Comparison of ENCODE assay signal across 8 cellular contexts in the genomic region with DNA sequence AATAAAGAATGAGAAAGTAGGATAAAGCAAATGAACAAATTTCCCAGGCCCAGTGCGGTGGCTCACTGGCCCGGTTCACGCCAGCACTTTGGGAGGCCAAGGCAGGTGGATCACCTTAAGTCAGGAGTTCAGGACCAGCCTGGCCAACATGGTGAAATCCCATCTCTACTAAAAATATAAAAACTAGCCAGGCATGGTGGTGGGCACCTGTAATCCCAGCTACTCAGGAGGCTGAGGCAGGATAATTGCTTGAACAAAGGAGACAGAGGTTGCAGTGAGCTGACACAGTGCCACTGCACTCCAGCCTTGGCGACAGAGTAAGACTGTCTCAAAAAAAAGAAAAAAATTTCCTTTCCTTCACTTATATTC.
A peak's percentile ranks its signal among the peaks of the same experiment; 100 is the strongest.
DNase-seq lines count a peak whose midpoint lies in the region; ATAC-seq and TF ChIP-seq lines count a peak whose summit lies in the region.
"Not testable (repeated sequence)": the region's sequence is repeated elsewhere in the genome, so short reads cannot be mapped to it uniquely, and the experiment has no call there.

No MANE protein-coding gene starts in this region.

- H3K27ac ChIP-seq in BLaER1 (peak overlapping the region; percentile 91), KOPT-K1 (ENCODE audit: low read depth, low read length, poor library complexity, severe bottlenecking) (peak overlapping the region; percentile 98), SU-DHL-6 (ENCODE audit: low read depth, low read length) (peak overlapping the region; percentile 95)
- not testable (repeated sequence) for H3K27ac ChIP-seq in mesenchymal stem cell (ENCODE audit: low read length, poor library complexity, severe bottlenecking)

- H2BK120ac ChIP-seq in mesenchymal stem cell (ENCODE audit: low read depth, low read length): not testable (repeated sequence)

- peaks cover 27% of the 10 kb centered on the region for H3K4me1 Mint-ChIP-seq in activated CD8-positive, alpha-beta T cell treated with anti-CD3 and anti-CD28 coated beads for 36 hours (ENCODE audit: low read depth)
- H3K4me1 Mint-ChIP-seq in activated naive CD8-positive, alpha-beta T cell treated with anti-CD3 and anti-CD28 coated beads for 36 hours: peaks cover 46% of the 10 kb centered on the region
- peaks cover 30% of the 10 kb centered on the region for H3K4me1 Mint-ChIP-seq in progenitor cell of endocrine pancreas (ENCODE audit: low read depth)

- not testable (repeated sequence) for H3K9me3 ChIP-seq in BLaER1; KOPT-K1 (ENCODE audit: insufficient read depth, low read length, poor library complexity, severe bottlenecking); SU-DHL-6 (ENCODE audit: insufficient read depth, low read length); mesenchymal stem cell (ENCODE audit: control insufficient read depth, low read length)

- H3K27me3 Mint-ChIP-seq in activated CD8-positive, alpha-beta T cell treated with anti-CD3 and anti-CD28 coated beads for 36 hours; activated naive CD8-positive, alpha-beta T cell treated with anti-CD3 and anti-CD28 coated beads for 36 hours; progenitor cell of endocrine pancreas: not testable (repeated sequence)

- not testable (repeated sequence) for H2BK15ac ChIP-seq in mesenchymal stem cell (ENCODE audit: low read depth, poor library complexity, severe bottlenecking)

- WGBS in mesenchymal stem cell: 96% methylated on average over 4 of the region's 4 CpGs

- not testable (repeated sequence) for H4K91ac ChIP-seq in mesenchymal stem cell (ENCODE audit: low read length)

- H3K18ac ChIP-seq in mesenchymal stem cell (ENCODE audit: low read depth in 1 of 2, low read length in 2 of 2): not testable (repeated sequence)

- H3K27me3 ChIP-seq in BLaER1; SU-DHL-6 (ENCODE audit: low read length); mesenchymal stem cell (ENCODE audit: control insufficient read depth in 1 of 2, insufficient read depth in 1 of 2, low read length in 2 of 2): not testable (repeated sequence)

- peaks cover 13% of the 10 kb centered on the region for H3K36me3 Mint-ChIP-seq in activated CD8-positive, alpha-beta T cell treated with anti-CD3 and anti-CD28 coated beads for 36 hours (ENCODE audit: low read depth)
- H3K36me3 Mint-ChIP-seq in activated naive CD8-positive, alpha-beta T cell treated with anti-CD3 and anti-CD28 coated beads for 36 hours: peaks cover 15% of the 10 kb centered on the region
- not testable (repeated sequence) for H3K36me3 Mint-ChIP-seq in progenitor cell of endocrine pancreas (ENCODE audit: insufficient read depth)

- H3K79me2 ChIP-seq in SU-DHL-6 (ENCODE audit: insufficient read depth, low read length): peaks cover 26% of the 10 kb centered on the region

- not testable (repeated sequence) for TF ChIP-seq CTCF in GM12864 (IDR thresholded peaks at IDR 0.05; ENCODE audit: low read depth, low read length, missing control alignments); SU-DHL-6 (IDR thresholded peaks at IDR 0.05; ENCODE audit: insufficient read depth, low read length, poor library complexity, severe bottlenecking); activated CD8-positive, alpha-beta T cell treated with anti-CD3 and anti-CD28 coated beads for 36 hours (IDR thresholded peaks at IDR 0.05); progenitor cell of endocrine pancreas (IDR thresholded peaks at IDR 0.05; ENCODE audit: unreplicated experiment)

- not testable (repeated sequence) for H2BK5ac ChIP-seq in mesenchymal stem cell (ENCODE audit: low read depth, low read length, poor library complexity, severe bottlenecking)

- H2AFZ ChIP-seq in SU-DHL-6 (ENCODE audit: low read depth, low read length, severe bottlenecking); mesenchymal stem cell (ENCODE audit: low read depth, low read length): not testable (repeated sequence)

- DNase-seq in GM12864 (ENCODE audit: low read depth); activated CD8-positive, alpha-beta T cell treated with anti-CD3 and anti-CD28 coated beads for 36 hours; activated naive CD8-positive, alpha-beta T cell treated with anti-CD3 and anti-CD28 coated beads for 36 hours; mesenchymal stem cell; progenitor cell of endocrine pancreas (ENCODE audit: low spot score, unreplicated experiment): not testable (repeated sequence)

- peak overlapping the region; percentile 77; the same call in 1 of the 2 replicates for H3K4me3 ChIP-seq in BLaER1
- peak overlapping the region; percentile 60 for H3K4me3 ChIP-seq in GM12864 (ENCODE audit: low read depth, low read length)
- not testable (repeated sequence) for H3K4me3 ChIP-seq in SU-DHL-6 (ENCODE audit: insufficient read depth, low read length, poor library complexity, severe bottlenecking); mesenchymal stem cell (ENCODE audit: insufficient read depth in 1 of 2, low read depth in 1 of 2, low read length in 2 of 2)

- H3K4me3 Mint-ChIP-seq in activated CD8-positive, alpha-beta T cell treated with anti-CD3 and anti-CD28 coated beads for 36 hours: peak overlapping the region; percentile 48
- H3K4me3 Mint-ChIP-seq in activated naive CD8-positive, alpha-beta T cell treated with anti-CD3 and anti-CD28 coated beads for 36 hours: peak overlapping the region; percentile 19
- not testable (repeated sequence) for H3K4me3 Mint-ChIP-seq in progenitor cell of endocrine pancreas (ENCODE audit: low read depth)

- CTCF ChIA-PET in activated CD8-positive, alpha-beta T cell treated with anti-CD3 and anti-CD28 coated beads for 36 hours (lab: Charles Lee): interaction anchor here (0.9 kb wide), 1 partner anchor 10 kb away, joined by 4 read pairs; a partner anchor contains a TSS

- H2AK5ac ChIP-seq in mesenchymal stem cell (ENCODE audit: low read length, severe bottlenecking): not testable (repeated sequence)

- not testable (repeated sequence) for H3K9me3 Mint-ChIP-seq in activated CD8-positive, alpha-beta T cell treated with anti-CD3 and anti-CD28 coated beads for 36 hours; activated naive CD8-positive, alpha-beta T cell treated with anti-CD3 and anti-CD28 coated beads for 36 hours; progenitor cell of endocrine pancreas (ENCODE audit: low read depth)

- peaks cover 55% of the 10 kb centered on the region for H3K4me1 ChIP-seq in BLaER1
- H3K4me1 ChIP-seq in mesenchymal stem cell (ENCODE audit: control insufficient read depth, insufficient read depth, low read depth, low read length): not testable (repeated sequence)

- H3F3A ChIP-seq in SU-DHL-6 (ENCODE audit: insufficient read depth): peaks cover 80% of the 10 kb centered on the region

- not testable (repeated sequence) for H3K36me3 ChIP-seq in BLaER1; KOPT-K1 (ENCODE audit: insufficient read depth, low read length); SU-DHL-6 (ENCODE audit: low read length); mesenchymal stem cell (ENCODE audit: control insufficient read depth in 1 of 2, insufficient read depth in 2 of 2, low read depth in 1 of 2, low read length in 2 of 2)

- peak overlapping the region; percentile 77 for H3K27ac Mint-ChIP-seq in activated CD8-positive, alpha-beta T cell treated with anti-CD3 and anti-CD28 coated beads for 36 hours
- H3K27ac Mint-ChIP-seq in activated naive CD8-positive, alpha-beta T cell treated with anti-CD3 and anti-CD28 coated beads for 36 hours: peak overlapping the region; percentile 66
- peak overlapping the region; percentile 65 for H3K27ac Mint-ChIP-seq in progenitor cell of endocrine pancreas

- H3K4me2 ChIP-seq in BLaER1 (peak overlapping the region; percentile 93), SU-DHL-6 (ENCODE audit: low read depth, low read length, poor library complexity, severe bottlenecking) (peak overlapping the region; percentile 98)
- H3K4me2 ChIP-seq in mesenchymal stem cell (ENCODE audit: low read length, poor library complexity, severe bottlenecking): not testable (repeated sequence)

- intact Hi-C loops in activated CD8-positive, alpha-beta T cell treated with anti-CD3 and anti-CD28 coated beads for 36 hours (cut with micrococcal nuclease): not testable (repeated sequence)

- H3K9ac ChIP-seq in BLaER1 (peak overlapping the region; percentile 96), SU-DHL-6 (ENCODE audit: low read length) (peak overlapping the region; percentile 31; the same call in 1 of the 2 replicates), mesenchymal stem cell (ENCODE audit: low read length) (peak overlapping the region; percentile 2)

- POLR2A ChIA-PET in activated CD8-positive, alpha-beta T cell treated with anti-CD3 and anti-CD28 coated beads for 36 hours (lab: Charles Lee): interaction anchor here (0.9 to 14.7 kb wide), 5 partner anchors 12 to 750 kb away, joined by 3 to 692 read pairs (median 3); a partner anchor contains a TSS

- peaks cover 47% of the 10 kb centered on the region; the same call in 1 of the 2 replicates for H4K20me1 ChIP-seq in BLaER1
- not testable (repeated sequence) for H4K20me1 ChIP-seq in SU-DHL-6 (ENCODE audit: low read depth, low read length)

- H4K8ac ChIP-seq in mesenchymal stem cell (ENCODE audit: low read length): not testable (repeated sequence)

- H3K14ac ChIP-seq in mesenchymal stem cell (ENCODE audit: low read length in 2 of 2): not testable (repeated sequence)

- H3K79me1 ChIP-seq in mesenchymal stem cell (replicated peaks; ENCODE audit: low read length, poor library complexity, severe bottlenecking): peaks cover 11% of the 10 kb centered on the region

- not testable (repeated sequence) for H3K9me2 ChIP-seq in SU-DHL-6 (replicated peaks; ENCODE audit: insufficient read depth, low read length)

- H3K4ac ChIP-seq in mesenchymal stem cell (ENCODE audit: low read depth in 1 of 2, low read length in 2 of 2): not testable (repeated sequence)

- not testable (repeated sequence) for H2BK12ac ChIP-seq in mesenchymal stem cell (ENCODE audit: low read length in 2 of 2)

- not testable (repeated sequence) for H3K23ac ChIP-seq in mesenchymal stem cell (ENCODE audit: low read length in 2 of 2)

- not testable (repeated sequence) for ATAC-seq in activated CD8-positive, alpha-beta T cell treated with anti-CD3 and anti-CD28 coated beads for 36 hours

Comparison
In these comparisons a context has a peak if more than half of its experiments do, and no peak if none do; other contexts are left out.
1. H3K9ac ChIP-seq: peak in every context shown above with its lines; median percentile 96 in BLaER1; 31 in SU-DHL-6; 2 in mesenchymal stem cell.